ENCODE assay signal across 17 cellular contexts in genomic region chr7:21113609-21114416, GRCh38.
"Had no signal": no experiment of that assay in that cellular context is flagged by ENCODE, and none has a peak within 500 bp of the region (broad histone marks: within the 10 kb centered on the region; RNA-seq: fewer than 3 reads in every experiment).

No MANE protein-coding gene starts in this region.

- H3K4me3 Mint-ChIP-seq: activated naive CD8-positive, alpha-beta T cell treated with anti-CD3 and anti-CD28 coated beads, Interleukin-2, amount 10 ng/mL, durations not matched to agents 7 days and 5 days; immature natural killer cell; naive thymus-derived CD4-positive, alpha-beta T cell; T-helper 2 cell treated with Interferon-gamma antibody and Interleukin-4, amounts not matched to agents 5 μg/mL and 100 μg/mL, for 36 hours had no signal

- H3K36me3 Mint-ChIP-seq: activated naive CD8-positive, alpha-beta T cell treated with anti-CD3 and anti-CD28 coated beads, Interleukin-2, amount 10 ng/mL, durations not matched to agents 7 days and 5 days; immature natural killer cell; naive thymus-derived CD4-positive, alpha-beta T cell had no signal

- FAIRE-seq: endothelial cell of umbilical vein had no signal

- ATAC-seq: foreskin keratinocyte; left lobe of liver; naive thymus-derived CD4-positive, alpha-beta T cell had no signal

- H3K9me3 Mint-ChIP-seq: activated naive CD8-positive, alpha-beta T cell treated with anti-CD3 and anti-CD28 coated beads, Interleukin-2, amount 10 ng/mL, durations not matched to agents 7 days and 5 days; T-helper 2 cell treated with Interferon-gamma antibody and Interleukin-4, amounts not matched to agents 5 μg/mL and 100 μg/mL, for 36 hours had no signal

- H3K27ac Mint-ChIP-seq: activated naive CD8-positive, alpha-beta T cell treated with anti-CD3 and anti-CD28 coated beads, Interleukin-2, amount 10 ng/mL, durations not matched to agents 7 days and 5 days; immature natural killer cell; naive thymus-derived CD4-positive, alpha-beta T cell; T-helper 2 cell treated with Interferon-gamma antibody and Interleukin-4, amounts not matched to agents 5 μg/mL and 100 μg/mL, for 36 hours had no signal

- DNase-seq: activated CD4-positive, alpha-beta T cell treated with anti-CD3 and anti-CD28 coated beads, Interleukin-2, amount 50 U/mL, for 1 hour; activated CD8-positive, alpha-beta memory T cell treated with anti-CD3 and anti-CD28 coated beads for 24 hours; activated naive CD4-positive, alpha-beta T cell; activated naive CD8-positive, alpha-beta T cell treated with anti-CD3 and anti-CD28 coated beads, Interleukin-2, amount 10 ng/mL, durations not matched to agents 7 days and 5 days; effector CD8-positive, alpha-beta T cell; head of caudate nucleus; immature natural killer cell; naive thymus-derived CD4-positive, alpha-beta T cell; ovary; sigmoid colon; stimulated activated CD4-positive, alpha-beta T cell treated with anti-CD3 and anti-CD28 coated beads, Interleukin-1b, Interleukin-23, amount 100 ng/mL, for 48 hours; thyroid gland; uterus had no signal

- H3K4me1 Mint-ChIP-seq: activated naive CD8-positive, alpha-beta T cell treated with anti-CD3 and anti-CD28 coated beads, Interleukin-2, amount 10 ng/mL, durations not matched to agents 7 days and 5 days; immature natural killer cell; naive thymus-derived CD4-positive, alpha-beta T cell had no signal
